Comparison of ENCODE assay signal across 16 cellular contexts in genomic region chr18:79416022-79416676, GRCh38.
"Had no signal": no experiment of that assay in that cellular context is flagged by ENCODE, and none has a peak within 500 bp of the region (broad histone marks: within the 10 kb centered on the region; RNA-seq: fewer than 3 reads in every experiment).

No MANE protein-coding gene starts in this region.

- H3K4me1 Mint-ChIP-seq: brain had no signal

- ATAC-seq: mucosa of descending colon; naive thymus-derived CD4-positive, alpha-beta T cell; right lobe of liver had no signal

- H3K27me3 Mint-ChIP-seq: activated CD4-positive, alpha-beta T cell treated with anti-CD3 and anti-CD28 coated beads, Interleukin-2, amount 10 ng/mL, durations not matched to agents 7 days and 5 days; activated naive CD8-positive, alpha-beta T cell treated with anti-CD3 and anti-CD28 coated beads, Interleukin-2, amount 10 ng/mL, durations not matched to agents 7 days and 5 days; naive thymus-derived CD4-positive, alpha-beta T cell had no signal

- H3K27ac ChIP-seq: dorsolateral prefrontal cortex, ovary, right lobe of liver had no signal

- H3K27ac Mint-ChIP-seq: activated CD4-positive, alpha-beta T cell treated with anti-CD3 and anti-CD28 coated beads, Interleukin-2, amount 10 ng/mL, durations not matched to agents 7 days and 5 days; activated naive CD8-positive, alpha-beta T cell treated with anti-CD3 and anti-CD28 coated beads, Interleukin-2, amount 10 ng/mL, durations not matched to agents 7 days and 5 days; brain; endodermal cell had no signal

- H3K4me3 ChIP-seq: dorsolateral prefrontal cortex, mucosa of descending colon, ovary, right lobe of liver had no signal

- H3K27me3 ChIP-seq: ovary, right lobe of liver had no signal

- H3K9me3 ChIP-seq: mucosa of descending colon, ovary, right lobe of liver had no signal

- H3K36me3 ChIP-seq: ovary, right lobe of liver had no signal

- H3K4me3 Mint-ChIP-seq: activated CD4-positive, alpha-beta T cell treated with anti-CD3 and anti-CD28 coated beads, Interleukin-2, amount 10 ng/mL, durations not matched to agents 7 days and 5 days; activated naive CD8-positive, alpha-beta T cell treated with anti-CD3 and anti-CD28 coated beads, Interleukin-2, amount 10 ng/mL, durations not matched to agents 7 days and 5 days; activated T-helper 1 cell treated with anti-CD3 and anti-CD28 coated beads, Interleukin-12 subunit alpha, Interleukin-12 subunit beta, Interleukin-2, Interleukin-4 antibody, amounts not matched to agents 30 ng/mL and 10 ng/mL and 1 ng/mL, durations not matched to agents 14 hours and 24 hours and 36 hours; brain; endodermal cell had no signal

- DNase-seq: activated CD4-positive, alpha-beta T cell treated with anti-CD3 and anti-CD28 coated beads, Interleukin-2, amount 10 ng/mL, durations not matched to agents 7 days and 5 days; activated naive CD8-positive, alpha-beta T cell treated with anti-CD3 and anti-CD28 coated beads, Interleukin-2, amount 10 ng/mL, durations not matched to agents 7 days and 5 days; caudate nucleus; dorsolateral prefrontal cortex; endodermal cell; head of caudate nucleus; mesenchymal stem cell; naive thymus-derived CD4-positive, alpha-beta T cell; ovary; right lobe of liver; small intestine; stimulated activated CD4-positive, alpha-beta T cell treated with anti-CD3 and anti-CD28 coated beads, Interleukin-4, amount 100 ng/mL, for 4 hours; stimulated activated naive CD4-positive, alpha-beta T cell had no signal

- H3K4me1 ChIP-seq: right lobe of liver had no signal

- H3K9me3 Mint-ChIP-seq: activated CD4-positive, alpha-beta T cell treated with anti-CD3 and anti-CD28 coated beads, Interleukin-2, amount 10 ng/mL, durations not matched to agents 7 days and 5 days; activated naive CD8-positive, alpha-beta T cell treated with anti-CD3 and anti-CD28 coated beads, Interleukin-2, amount 10 ng/mL, durations not matched to agents 7 days and 5 days; activated T-helper 1 cell treated with anti-CD3 and anti-CD28 coated beads, Interleukin-12 subunit alpha, Interleukin-12 subunit beta, Interleukin-2, Interleukin-4 antibody, amounts not matched to agents 30 ng/mL and 10 ng/mL and 1 ng/mL, durations not matched to agents 14 hours and 24 hours and 36 hours; endodermal cell had no signal
